In the genomic region with DNA sequence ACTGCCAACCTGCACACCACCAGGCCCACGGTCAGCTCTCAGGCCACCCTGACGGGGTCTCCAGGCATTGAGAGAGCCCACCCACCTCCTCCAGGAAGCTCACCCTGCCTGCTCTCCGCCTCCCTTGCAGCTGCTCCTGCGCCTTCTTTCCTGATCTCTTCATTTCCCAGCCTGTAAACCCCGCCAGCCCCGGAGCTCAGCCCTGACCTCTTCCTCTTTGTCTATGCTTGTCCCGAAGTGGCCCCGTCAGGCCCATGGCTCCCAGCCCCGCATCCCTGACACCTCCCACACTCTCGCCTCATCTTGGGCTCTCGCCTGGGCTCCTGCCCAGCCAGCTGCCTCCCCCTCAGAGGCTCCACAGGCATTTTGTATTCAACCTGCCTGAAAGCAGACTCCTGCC, we compare ENCODE assay signal across 2 cellular contexts.
A peak's percentile ranks its signal among the peaks of the same experiment; 100 is the strongest.
TF ChIP-seq lines count a peak whose summit lies in the region.

No MANE protein-coding gene starts in this region.

TF ChIP-seq in HEK293, 187 proteins besides CTCF, POLR2A, EP300 and RAD21 (continued from another document):
- TF ChIP-seq, protein P1, sequence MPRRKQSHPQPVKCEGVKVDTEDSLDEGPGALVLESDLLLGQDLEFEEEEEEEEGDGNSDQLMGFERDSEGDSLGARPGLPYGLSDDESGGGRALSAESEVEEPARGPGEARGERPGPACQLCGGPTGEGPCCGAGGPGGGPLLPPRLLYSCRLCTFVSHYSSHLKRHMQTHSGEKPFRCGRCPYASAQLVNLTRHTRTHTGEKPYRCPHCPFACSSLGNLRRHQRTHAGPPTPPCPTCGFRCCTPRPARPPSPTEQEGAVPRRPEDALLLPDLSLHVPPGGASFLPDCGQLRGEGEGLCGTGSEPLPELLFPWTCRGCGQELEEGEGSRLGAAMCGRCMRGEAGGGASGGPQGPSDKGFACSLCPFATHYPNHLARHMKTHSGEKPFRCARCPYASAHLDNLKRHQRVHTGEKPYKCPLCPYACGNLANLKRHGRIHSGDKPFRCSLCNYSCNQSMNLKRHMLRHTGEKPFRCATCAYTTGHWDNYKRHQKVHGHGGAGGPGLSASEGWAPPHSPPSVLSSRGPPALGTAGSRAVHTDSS (tag by site-specific recombination; IDR thresholded peaks at IDR 0.05): no peak
- TF ChIP-seq ZNF426 (tag by site-specific recombination; IDR thresholded peaks at IDR 0.05): no peak
- no peak for TF ChIP-seq ZNF670 (tag by site-specific recombination; IDR thresholded peaks at IDR 0.05; ENCODE audit: low read depth)
- peak; percentile 67 for TF ChIP-seq EGR2 (tag by site-specific recombination; IDR thresholded peaks at IDR 0.05; ENCODE audit: low read depth)
- TF ChIP-seq ZNF747 (tag by site-specific recombination; IDR thresholded peaks at IDR 0.05): no peak
- no peak for TF ChIP-seq ZNF274 (IDR thresholded peaks at IDR 0.05; ENCODE audit: low read length)
- TF ChIP-seq ZNF274 (tag by site-specific recombination; IDR thresholded peaks at IDR 0.05; ENCODE audit: borderline replicate concordance): no peak
- no peak for TF ChIP-seq ZNF112 (tag by site-specific recombination; IDR thresholded peaks at IDR 0.05)
- TF ChIP-seq ZFHX2 (tag by site-specific recombination; conservative IDR thresholded peaks at IDR 0.05): peak; percentile 55
- TF ChIP-seq, protein P2, sequence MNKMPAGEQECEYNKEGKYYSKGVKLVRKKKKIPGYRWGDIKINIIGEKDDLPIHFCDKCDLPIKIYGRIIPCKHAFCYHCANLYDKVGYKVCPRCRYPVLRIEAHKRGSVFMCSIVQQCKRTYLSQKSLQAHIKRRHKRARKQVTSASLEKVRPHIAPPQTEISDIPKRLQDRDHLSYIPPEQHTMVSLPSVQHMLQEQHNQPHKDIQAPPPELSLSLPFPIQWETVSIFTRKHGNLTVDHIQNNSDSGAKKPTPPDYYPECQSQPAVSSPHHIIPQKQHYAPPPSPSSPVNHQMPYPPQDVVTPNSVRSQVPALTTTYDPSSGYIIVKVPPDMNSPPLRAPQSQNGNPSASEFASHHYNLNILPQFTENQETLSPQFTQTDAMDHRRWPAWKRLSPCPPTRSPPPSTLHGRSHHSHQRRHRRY (tag by site-specific recombination; IDR thresholded peaks at IDR 0.05): no peak
- TF ChIP-seq, protein P3, sequence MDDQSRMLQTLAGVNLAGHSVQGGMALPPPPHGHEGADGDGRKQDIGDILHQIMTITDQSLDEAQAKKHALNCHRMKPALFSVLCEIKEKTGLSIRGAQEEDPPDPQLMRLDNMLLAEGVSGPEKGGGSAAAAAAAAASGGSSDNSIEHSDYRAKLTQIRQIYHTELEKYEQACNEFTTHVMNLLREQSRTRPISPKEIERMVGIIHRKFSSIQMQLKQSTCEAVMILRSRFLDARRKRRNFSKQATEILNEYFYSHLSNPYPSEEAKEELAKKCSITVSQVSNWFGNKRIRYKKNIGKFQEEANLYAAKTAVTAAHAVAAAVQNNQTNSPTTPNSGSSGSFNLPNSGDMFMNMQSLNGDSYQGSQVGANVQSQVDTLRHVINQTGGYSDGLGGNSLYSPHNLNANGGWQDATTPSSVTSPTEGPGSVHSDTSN (CRISPR knock-in tag; IDR thresholded peaks at IDR 0.05): no peak

TF ChIP-seq in WTC11, 78 proteins besides CTCF, POLR2A, EP300 and RAD21 (continued from another document):
- TF ChIP-seq, protein P4, sequence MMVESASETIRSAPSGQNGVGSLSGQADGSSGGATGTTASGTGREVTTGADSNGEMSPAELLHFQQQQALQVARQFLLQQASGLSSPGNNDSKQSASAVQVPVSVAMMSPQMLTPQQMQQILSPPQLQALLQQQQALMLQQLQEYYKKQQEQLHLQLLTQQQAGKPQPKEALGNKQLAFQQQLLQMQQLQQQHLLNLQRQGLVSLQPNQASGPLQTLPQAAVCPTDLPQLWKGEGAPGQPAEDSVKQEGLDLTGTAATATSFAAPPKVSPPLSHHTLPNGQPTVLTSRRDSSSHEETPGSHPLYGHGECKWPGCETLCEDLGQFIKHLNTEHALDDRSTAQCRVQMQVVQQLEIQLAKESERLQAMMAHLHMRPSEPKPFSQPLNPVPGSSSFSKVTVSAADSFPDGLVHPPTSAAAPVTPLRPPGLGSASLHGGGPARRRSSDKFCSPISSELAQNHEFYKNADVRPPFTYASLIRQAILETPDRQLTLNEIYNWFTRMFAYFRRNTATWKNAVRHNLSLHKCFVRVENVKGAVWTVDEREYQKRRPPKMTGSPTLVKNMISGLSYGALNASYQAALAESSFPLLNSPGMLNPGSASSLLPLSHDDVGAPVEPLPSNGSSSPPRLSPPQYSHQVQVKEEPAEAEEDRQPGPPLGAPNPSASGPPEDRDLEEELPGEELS (CRISPR knock-in tag; IDR thresholded peaks at IDR 0.05): no peak
- TF ChIP-seq, protein P5, sequence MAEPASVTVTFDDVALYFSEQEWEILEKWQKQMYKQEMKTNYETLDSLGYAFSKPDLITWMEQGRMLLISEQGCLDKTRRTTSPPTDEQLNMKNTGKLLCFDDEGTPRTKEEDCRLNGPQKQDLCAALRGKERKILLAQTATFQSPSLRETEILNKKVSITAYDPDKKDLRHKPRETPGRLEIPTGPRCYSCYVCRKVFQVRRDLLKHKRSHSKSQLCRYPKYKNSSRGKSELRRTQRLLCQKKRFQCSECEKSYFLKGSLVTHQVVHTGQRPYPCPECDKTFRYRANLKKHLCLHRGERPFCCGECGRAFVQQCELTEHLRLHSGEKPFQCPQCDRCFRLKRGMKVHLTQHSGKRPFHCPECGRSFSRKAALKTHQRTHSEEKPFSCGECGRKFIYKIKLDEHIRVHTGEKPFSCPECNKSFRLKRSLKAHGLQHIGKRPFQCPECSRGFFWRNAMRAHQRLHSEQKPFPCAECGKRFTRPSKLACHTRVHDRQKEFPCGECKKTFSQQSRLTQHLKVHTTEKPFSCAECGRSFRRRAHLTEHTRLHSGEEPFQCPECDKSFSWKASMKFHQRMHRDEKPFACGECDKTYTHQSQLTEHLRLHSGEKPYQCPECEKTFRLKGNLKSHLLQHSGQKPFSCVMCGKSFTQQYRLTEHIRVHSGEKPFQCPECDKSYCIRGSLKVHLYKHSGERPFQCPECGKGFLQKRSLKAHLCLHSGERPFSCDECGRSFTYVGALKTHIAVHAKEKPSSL (CRISPR knock-in tag; conservative IDR thresholded peaks at IDR 0.05): no peak
- no peak for TF ChIP-seq KAT7 (CRISPR knock-in tag; IDR thresholded peaks at IDR 0.05; ENCODE audit: borderline replicate concordance)
TF ChIP-seq in WTC11: peak in this region for 0.
